Comparison of ENCODE assay signal across 25 cellular contexts in the genomic region with DNA sequence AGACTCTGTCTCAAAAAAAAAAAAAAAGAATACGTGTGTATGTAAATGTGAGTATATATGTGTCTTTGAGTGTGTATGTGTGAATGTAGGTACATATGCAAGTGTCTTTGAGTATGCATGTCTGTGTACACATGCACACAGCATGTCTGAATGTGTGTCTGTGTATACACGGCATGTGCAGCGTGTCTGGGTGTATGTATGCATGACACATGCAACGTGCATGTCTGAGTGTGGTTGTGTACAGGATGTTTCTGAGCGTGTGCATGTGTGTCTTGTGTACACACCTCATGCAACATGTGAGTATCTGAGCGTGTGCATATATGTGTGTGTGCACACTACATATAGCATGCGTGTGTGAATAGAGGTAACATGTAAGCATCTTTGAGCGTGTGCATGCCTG. TPM values are rescaled to one million over a fixed set of nuclear protein-coding genes. Genes with fewer than 3 reads are reported as not detected.
DNase-seq lines count a peak whose midpoint lies in the region; ATAC-seq, FAIRE-seq and TF ChIP-seq lines count a peak whose summit lies in the region.
"Had no signal": no experiment of that assay in that cellular context is flagged by ENCODE, and none has a peak within 500 bp of the region (broad histone marks: within the 10 kb centered on the region; RNA-seq: fewer than 3 reads in every experiment).

No MANE protein-coding gene starts in this region.

- 68% methylated on average over 7 of the region's 8 CpGs for WGBS in HepG2 (ENCODE audit: low lambda C conversion rate)
- 77% methylated on average over 8 of the region's 8 CpGs for WGBS in right lobe of liver (ENCODE audit: insufficient coverage, low coverage, low lambda C conversion rate, missing lambda C conversion rate)
- WGBS in neuronal stem cell (ENCODE audit: extremely low coverage in 2 of 2, insufficient read length in 2 of 2, insufficient replicate concordance in 1 of 2), 2 donors, result 100% methylated on average over 1 of the region's 8 CpGs; no CpG with 5 or more reads in 1 of the 2 donors

- H2AK5ac ChIP-seq in neuronal stem cell (ENCODE audit: low read depth, low read length), result no peak overlapping the region

- H3K18ac ChIP-seq in neuronal stem cell (ENCODE audit: low read length), result no peak overlapping the region

- no peak overlapping the region for H3K4me3 Mint-ChIP-seq in endothelial cell (ENCODE audit: unreplicated experiment)
- H3K4me3 Mint-ChIP-seq: CD4-positive, alpha-beta memory T cell; GM23338; HFFc6 had no signal

- ATAC-seq in HepG2 (no peak), right lobe of liver (no peak), GM18868 (IDR thresholded peaks at IDR 0.05; ENCODE audit: unreplicated experiment) (no peak)
- ATAC-seq: A549, GM23338 had no signal

- no peak overlapping the region for H4K91ac ChIP-seq in neuronal stem cell (ENCODE audit: low read depth, low read length, poor library complexity)

- TF ChIP-seq EP300 in HepG2 (IDR thresholded peaks at IDR 0.05; ENCODE audit: low read depth in 2 of 2, low read length in 2 of 2) (no peak), HepG2 (CRISPR knock-in tag; IDR thresholded peaks at IDR 0.05; ENCODE audit: borderline replicate concordance) (no peak)

- H3K27ac ChIP-seq in HepG2 (ENCODE audit: extremely low read length, insufficient read depth, low read length) (no peak overlapping the region), right lobe of liver (no peak overlapping the region), neuronal stem cell (replicated peaks; ENCODE audit: low read length) (no peak overlapping the region)
- H3K27ac ChIP-seq: 22Rv1; A549; BLaER1 treated with 17β-estradiol and CSF1 and Interleukin-3, amounts not matched to agents 10 nM and 100 nM had no signal

- H2BK12ac ChIP-seq in neuronal stem cell (ENCODE audit: low read length), result no peak overlapping the region

- peak overlapping the region; percentile 1 for H3K23ac ChIP-seq in neuronal stem cell (ENCODE audit: low read depth, low read length, poor library complexity)

- no peaks in the 10 kb centered on the region for H3K36me3 ChIP-seq in HepG2 (replicated peaks in 1 of 2; ENCODE audit: control insufficient read depth in 1 of 2, insufficient read depth in 2 of 2, low read length in 2 of 2)
- H3K36me3 ChIP-seq in right lobe of liver, result no peaks in the 10 kb centered on the region
- peaks cover 14 to 32% of the 10 kb centered on the region in 2 donors for H3K36me3 ChIP-seq in neuronal stem cell (replicated peaks in 1 of 2; ENCODE audit: control insufficient read depth in 2 of 2, insufficient read depth in 2 of 2, low read length in 2 of 2)
- H3K36me3 ChIP-seq: BE2C; BLaER1 treated with 17β-estradiol and CSF1 and Interleukin-3, amounts not matched to agents 10 nM and 100 nM; HAP-1 had no signal

- in situ Hi-C loops in HepG2 (cut with HindIII; ENCODE audit: extremely low pct_ligation_motif_present, low pct_unique_long_range_greater_than_20kb), result no loop called here

- TF ChIP-seq POLR2A in HepG2 (IDR thresholded peaks at IDR 0.05; ENCODE audit: insufficient read depth in 1 of 2, low read depth in 2 of 2, low read length in 2 of 2), result no peak
- no peak for TF ChIP-seq POLR2A in right lobe of liver (IDR thresholded peaks at IDR 0.05)

- TF ChIP-seq RAD21 in HepG2 (CRISPR knock-in tag; IDR thresholded peaks at IDR 0.05), result no peak

- intact Hi-C loops in HepG2 (cut with micrococcal nuclease; ENCODE audit: unreplicated experiment), result no loop called here
- intact Hi-C loops in right lobe of liver (cut with DNase I), result no loop called here

- no peak overlapping the region for H3K4ac ChIP-seq in neuronal stem cell (ENCODE audit: low read length)

- no peak for TF ChIP-seq CTCF in HepG2 (CRISPR knock-in tag; IDR thresholded peaks at IDR 0.05)
- no peak for TF ChIP-seq CTCF in right lobe of liver (IDR thresholded peaks at IDR 0.05)
- TF ChIP-seq CTCF in endothelial cell (IDR thresholded peaks at IDR 0.05; ENCODE audit: unreplicated experiment), result no peak

- peaks cover 3% of the 10 kb centered on the region for H3K79me1 ChIP-seq in neuronal stem cell (ENCODE audit: low read depth, low read length)

- no peaks in the 10 kb centered on the region for H4K20me1 ChIP-seq in HepG2 (ENCODE audit: insufficient read depth, low read length)
- H4K20me1 ChIP-seq: BLaER1 treated with 17β-estradiol and CSF1 and Interleukin-3, amounts not matched to agents 10 nM and 100 nM had no signal

- no peaks in the 10 kb centered on the region for H3K9me3 ChIP-seq in HepG2 (ENCODE audit: low read length)
- no peaks in the 10 kb centered on the region for H3K9me3 ChIP-seq in right lobe of liver
- peaks cover 0 to 6% of the 10 kb centered on the region in 2 donors for H3K9me3 ChIP-seq in neuronal stem cell (replicated peaks in 1 of 2; ENCODE audit: control insufficient read depth in 2 of 2, insufficient read depth in 1 of 2, low read depth in 1 of 2, low read length in 2 of 2)
- H3K9me3 ChIP-seq: A549; BE2C; BLaER1 treated with 17β-estradiol and CSF1 and Interleukin-3, amounts not matched to agents 10 nM and 100 nM; HAP-1 had no signal

- H3K27ac Mint-ChIP-seq in endothelial cell (ENCODE audit: unreplicated experiment), result peak overlapping the region; percentile 17
- H3K27ac Mint-ChIP-seq: CD4-positive, alpha-beta memory T cell; GM23338; HFFc6 had no signal

- no peaks in the 10 kb centered on the region for H3K4me1 Mint-ChIP-seq in endothelial cell (ENCODE audit: unreplicated experiment)
- H3K4me1 Mint-ChIP-seq: CD4-positive, alpha-beta memory T cell; GM23338 had no signal

- no peaks in the 10 kb centered on the region for H3K79me2 ChIP-seq in HepG2 (ENCODE audit: insufficient read depth, low read length)

- DNase-seq in HepG2 (ENCODE audit: low spot score) (no peak), right lobe of liver (no peak), endothelial cell (ENCODE audit: low spot score) (no peak), neuronal stem cell (ENCODE audit: low spot score) (no peak), NCI-H446 treated with DMSO at 0.1 percent for 48 hours (lab: John Stamatoyannopoulos, UW) (no peak), C1 segment of cervical spinal cord (lab: John Stamatoyannopoulos, UW) (no peak), cerebellar cortex (ENCODE audit: low spot score) (no peak)
- DNase-seq: ACHN; AML-193; BE2C; CD4-positive, alpha-beta memory T cell; COR-L47; DMS53; DMS79 treated with DMSO at 0.1 percent for 48 hours; HFFc6 had no signal

- H3K36me3 Mint-ChIP-seq in endothelial cell (ENCODE audit: low read depth, unreplicated experiment), result peaks cover 9% of the 10 kb centered on the region
- H3K36me3 Mint-ChIP-seq: CD4-positive, alpha-beta memory T cell had no signal

- H3K9me3 Mint-ChIP-seq in endothelial cell (ENCODE audit: unreplicated experiment), result no peaks in the 10 kb centered on the region
- H3K9me3 Mint-ChIP-seq: CD4-positive, alpha-beta memory T cell; GM23338 had no signal

- H3K14ac ChIP-seq in neuronal stem cell (ENCODE audit: low read length), result no peak overlapping the region

- peaks cover 10% of the 10 kb centered on the region for H3K27me3 Mint-ChIP-seq in endothelial cell (ENCODE audit: unreplicated experiment)

- no peak overlapping the region for H2AFZ ChIP-seq in HepG2 (ENCODE audit: low read length)
- H2AFZ ChIP-seq in neuronal stem cell (ENCODE audit: low read length), result no peak overlapping the region
- H2AFZ ChIP-seq: GM23338 had no signal

- H3K27me3 ChIP-seq in HepG2 (ENCODE audit: control insufficient read depth in 1 of 2, insufficient read depth in 2 of 2, low read length in 2 of 2) (no peaks in the 10 kb centered on the region; a peak in 1 of 5 replicates), right lobe of liver (no peaks in the 10 kb centered on the region), neuronal stem cell (ENCODE audit: control insufficient read depth in 3 of 3, insufficient read depth in 3 of 3, low read depth in 1 of 3, low read length in 3 of 3) (no peaks in the 10 kb centered on the region)
- H3K27me3 ChIP-seq: BLaER1 treated with 17β-estradiol and CSF1 and Interleukin-3, amounts not matched to agents 10 nM and 100 nM had no signal

- H4K8ac ChIP-seq in neuronal stem cell (ENCODE audit: low read depth, low read length), result no peak overlapping the region

- POLR2A ChIA-PET in HepG2 (lab: Yijun Ruan, JAX), result no interaction called here

- H3K9ac ChIP-seq in HepG2 (ENCODE audit: insufficient read depth, low read depth, low read length), result no peak overlapping the region
- H3K9ac ChIP-seq in neuronal stem cell (ENCODE audit: low read depth, low read length, poor library complexity), result peak overlapping the region; percentile 17
- H3K9ac ChIP-seq: BLaER1 treated with 17β-estradiol and CSF1 and Interleukin-3, amounts not matched to agents 10 nM and 100 nM had no signal

- no peak for FAIRE-seq in HepG2 (lab: Jason Lieb, UNC)
- FAIRE-seq: A549, G401.6 had no signal

- H2BK120ac ChIP-seq in neuronal stem cell (ENCODE audit: low read depth, low read length), result no peak overlapping the region

- CTCF ChIA-PET in HepG2 (lab: Yijun Ruan, JAX; ENCODE audit: low intra/inter-chr PET ratio, low total read pairs), result no interaction called here

- H3K4me2 ChIP-seq in HepG2 (ENCODE audit: low read depth, low read length) (no peak overlapping the region), neuronal stem cell (ENCODE audit: insufficient read depth, low read length, poor library complexity, severe bottlenecking) (no peak overlapping the region)
- H3K4me2 ChIP-seq: A549; BLaER1 treated with 17β-estradiol and CSF1 and Interleukin-3, amounts not matched to agents 10 nM and 100 nM; GM23338 had no signal

- H3K4me3 ChIP-seq in HepG2 (replicated peaks in 1 of 3; ENCODE audit: insufficient read depth in 1 of 3, low read depth in 2 of 3, low read length in 3 of 3) (no peak overlapping the region), right lobe of liver (no peak overlapping the region), neuronal stem cell (ENCODE audit: low read length in 2 of 2) (peak overlapping the region in 1 of 2 donors; percentile 70)
- H3K4me3 ChIP-seq: A549; BLaER1 treated with 17β-estradiol and CSF1 and Interleukin-3, amounts not matched to agents 10 nM and 100 nM; GM23338; HAP-1 had no signal

- H2BK15ac ChIP-seq in neuronal stem cell (ENCODE audit: low read length), result no peak overlapping the region

- no peak overlapping the region for H2BK5ac ChIP-seq in neuronal stem cell (ENCODE audit: low read length)

- BruUV-seq in HepG2 (replicated peaks; lab: Mats Ljungman, UMichigan), result no TSS peak

- H3K4me1 ChIP-seq in HepG2 (ENCODE audit: insufficient read depth, low read length), result peaks cover 9% of the 10 kb centered on the region
- no peaks in the 10 kb centered on the region for H3K4me1 ChIP-seq in right lobe of liver
- H3K4me1 ChIP-seq in neuronal stem cell (ENCODE audit: control insufficient read depth in 2 of 2, insufficient read depth in 1 of 2, low read depth in 1 of 2, low read length in 2 of 2), result no peaks in the 10 kb centered on the region
- H3K4me1 ChIP-seq: A549, BE2C, HAP-1 had no signal

RNA-seq across cellular contexts. Expression of gene FBN3, which starts 20.8 kb away (rescaled TPM):
- total RNA-seq in HepG2 (2016; rRNA removed; fragmentation: Illumina TruSeq; extraction: Trizol) (0.20 TPM in 1 of 2 replicates, not detected in the other), right lobe of liver (under 1 TPM in 2 of 6 experiments, not detected in 4; 0.11 to 0.37 TPM), endothelial cell (ENCODE audit: unreplicated experiment) (15.5 TPM)
- not detected in 2 replicates for total RNA-seq in HepG2 (2016; cell fraction: cytosol; rRNA removed; fragmentation: Illumina TruSeq; extraction: Trizol; ENCODE audit: low read depth)
- 0.22 TPM in 1 of 2 replicates, not detected in the other for total RNA-seq in HepG2 (2016; cell fraction: insoluble cytoplasmic fraction; rRNA removed; fragmentation: Illumina TruSeq; extraction: Trizol)
- total RNA-seq in HepG2 (2016; cell fraction: membrane; rRNA removed; fragmentation: Illumina TruSeq; extraction: Trizol), result not detected in 2 replicates
- not detected in 2 replicates for total RNA-seq in HepG2 (2016; cell fraction: nucleus; rRNA removed; fragmentation: Illumina TruSeq; extraction: Trizol)
- polyA plus RNA-seq in HepG2 (2011; rRNA removed), result 1.3 and 2.4 TPM in 2 replicates
- 0.23 and 0.86 TPM in 2 replicates for polyA plus RNA-seq in HepG2 (2011; cell fraction: cytosol; rRNA removed)
- 9.1 and 12.7 TPM in 2 replicates for polyA plus RNA-seq in HepG2 (2011; cell fraction: nucleus; rRNA removed)
- polyA plus RNA-seq in HepG2 (2012), result 0.59 and 1.1 TPM in 2 replicates
- polyA plus RNA-seq in HepG2 (2016; cell fraction: cytosol; fragmentation: Illumina TruSeq; extraction: Trizol; ENCODE audit: low read depth), result not detected in 2 replicates
- polyA plus RNA-seq in HepG2 (2016; cell fraction: insoluble cytoplasmic fraction; fragmentation: Illumina TruSeq; extraction: Trizol; ENCODE audit: low read depth), result not detected in 2 replicates
- not detected in 2 replicates for polyA plus RNA-seq in HepG2 (2016; cell fraction: membrane; fragmentation: Illumina TruSeq; extraction: Trizol; ENCODE audit: low read depth)
- 0.04 TPM in 1 of 2 replicates, not detected in the other for polyA plus RNA-seq in HepG2 (2016; cell fraction: nucleus; fragmentation: Illumina TruSeq; extraction: Trizol; ENCODE audit: insufficient read depth, low read depth)
- polyA minus RNA-seq in HepG2 (2011; rRNA and poly(A)+ RNA removed; ENCODE audit: low replicate concordance), result 0.05 and 0.24 TPM in 2 replicates
- polyA minus RNA-seq in HepG2 (2011; cell fraction: cytosol; rRNA and poly(A)+ RNA removed), result 1.1 TPM in 1 of 2 replicates, not detected in the other
- polyA minus RNA-seq in HepG2 (2011; cell fraction: nucleus; rRNA and poly(A)+ RNA removed), result 0.64 and 2.5 TPM in 2 replicates
- 10.0 TPM for polyA plus RNA-seq in neuronal stem cell (2013, experiment 1 of 2)
- polyA plus RNA-seq in neuronal stem cell (2013, experiment 2 of 2), result 11.3 TPM
- total RNA-seq: Calu3; CD4-positive, alpha-beta memory T cell; Daoy; H4; HFFc6 had no signal
- polyA plus RNA-seq: A549; CD4-positive, alpha-beta memory T cell had no signal

Comparison
In these comparisons a context has a peak if more than half of its experiments do, and no peak if none do; other contexts are left out.
1. RNA of gene FBN3, which starts 20.8 kb away (total RNA-seq): 15.5 TPM in endothelial cell (single experiment); 0.20 to 0.22 TPM in HepG2 and 0.11 to 0.37 TPM in right lobe of liver; every median in the first group is over 10 times any median in the second.